14 cellular contexts compared by ENCODE assay signal in genomic region chr6:167045828-167046580, GRCh38. TPM values are rescaled to one million over a fixed set of nuclear protein-coding genes. Genes with fewer than 3 reads are reported as not detected.
DNase-seq lines count a peak whose midpoint lies in the region; ATAC-seq and TF ChIP-seq lines count a peak whose summit lies in the region.
"Had no signal": no experiment of that assay in that cellular context is flagged by ENCODE, and none has a peak within 500 bp of the region (broad histone marks: within the 10 kb centered on the region; RNA-seq: fewer than 3 reads in every experiment).

No MANE protein-coding gene starts in this region.

- no peak overlapping the region for H3K4me3 ChIP-seq in cardiac muscle cell
- no peak overlapping the region for H3K4me3 ChIP-seq in brain microvascular endothelial cell (ENCODE audit: low read depth, low read length)
- H3K4me3 ChIP-seq: body of pancreas, thyroid gland had no signal

- H3K27me3 Mint-ChIP-seq in osteocyte (ENCODE audit: unreplicated experiment), result no peaks in the 10 kb centered on the region

- H3K36me3 ChIP-seq in cardiac muscle cell (no peaks in the 10 kb centered on the region), brain microvascular endothelial cell (replicated peaks) (no peaks in the 10 kb centered on the region)
- H3K36me3 ChIP-seq: thyroid gland had no signal

- H3K27ac ChIP-seq in cardiac muscle cell (no peak overlapping the region), brain microvascular endothelial cell (no peak overlapping the region)
- H3K27ac ChIP-seq: body of pancreas, epithelial cell of prostate, thyroid gland had no signal

- H3K4me1 ChIP-seq in cardiac muscle cell (ENCODE audit: low read depth), result no peaks in the 10 kb centered on the region
- H3K4me1 ChIP-seq: body of pancreas had no signal

- H3K4me3 Mint-ChIP-seq in osteocyte (ENCODE audit: unreplicated experiment), result no peak overlapping the region

- intact Hi-C loops in left ventricle myocardium superior (cut with micrococcal nuclease), result no loop called here

- DNase-seq in cardiac muscle cell (ENCODE audit: low read depth in 1 of 2, low spot score in 1 of 2), result no peak
- DNase-seq in left ventricle myocardium superior, result no peak
- peak; percentile 17 for DNase-seq in MV-4-11 (lab: John Stamatoyannopoulos, UW)
- DNase-seq in brain microvascular endothelial cell, result no peak
- no peak for DNase-seq in osteocyte (ENCODE audit: extremely low spot score, unreplicated experiment)
- DNase-seq in activated T-cell treated with anti-CD3 and anti-CD28 coated beads, Interleukin-2, amount 50 U/mL, for 1 hour, result no peak
- DNase-seq: activated T-cell treated with anti-CD3 and anti-CD28 coated beads for 4 hours, body of pancreas, NCI-H510A treated with DMSO at 0.1 percent for 48 hours, T-helper 9 cell, thyroid gland had no signal

- in situ Hi-C loops in brain microvascular endothelial cell (cut with HindIII; ENCODE audit: low pct_ligation_motif_present, low sequenced_read_pairs), result no loop called here

- no peaks in the 10 kb centered on the region for H3K9me3 ChIP-seq in cardiac muscle cell (ENCODE audit: low read depth)
- H3K9me3 ChIP-seq: body of pancreas, thyroid gland had no signal

- H3K36me3 Mint-ChIP-seq in osteocyte (ENCODE audit: unreplicated experiment), result peaks cover 9% of the 10 kb centered on the region

- H3K27ac Mint-ChIP-seq in osteocyte (ENCODE audit: unreplicated experiment), result no peak overlapping the region

- no peaks in the 10 kb centered on the region for H3K4me1 Mint-ChIP-seq in osteocyte (ENCODE audit: unreplicated experiment)

- TF ChIP-seq CTCF in cardiac muscle cell (IDR thresholded peaks at IDR 0.05; ENCODE audit: low read depth, low read length) (peak; percentile 12), brain microvascular endothelial cell (IDR thresholded peaks at IDR 0.05; ENCODE audit: low read depth, low read length, missing control alignments) (peak; percentile 28), osteocyte (IDR thresholded peaks at IDR 0.05) (no peak)

- ATAC-seq in left ventricle myocardium superior, result no peak
- no peak for ATAC-seq in HG03469 (IDR thresholded peaks at IDR 0.05; ENCODE audit: unreplicated experiment)
- ATAC-seq in GM21723 (IDR thresholded peaks at IDR 0.05; ENCODE audit: unreplicated experiment), result no peak
- ATAC-seq: body of pancreas had no signal

- no peaks in the 10 kb centered on the region for H3K9me3 Mint-ChIP-seq in osteocyte (ENCODE audit: unreplicated experiment)

- H3K27me3 ChIP-seq in cardiac muscle cell (no peaks in the 10 kb centered on the region), brain microvascular endothelial cell (replicated peaks) (no peaks in the 10 kb centered on the region)
- H3K27me3 ChIP-seq: body of pancreas, thyroid gland had no signal

RNA-seq across cellular contexts. Expression of gene CEP43, which starts 46.8 kb away (rescaled TPM):
- total RNA-seq in cardiac muscle cell (9.1 and 26.1 TPM in 2 replicates), left ventricle myocardium superior (12.3 TPM), osteocyte (16.0 and 18.3 TPM in 2 replicates)
- polyA plus RNA-seq in cardiac muscle cell, result 18.3 and 23.0 TPM in 2 replicates
